1 cellular context compared by ENCODE assay signal in genomic region chr11:113555071-113555739, GRCh38.
TF ChIP-seq lines count a peak whose summit lies in the region.

No MANE protein-coding gene starts in this region.

TF ChIP-seq in K562, 482 proteins besides CTCF, POLR2A, EP300 and RAD21 (continued from another document):
- TF ChIP-seq, protein P1, sequence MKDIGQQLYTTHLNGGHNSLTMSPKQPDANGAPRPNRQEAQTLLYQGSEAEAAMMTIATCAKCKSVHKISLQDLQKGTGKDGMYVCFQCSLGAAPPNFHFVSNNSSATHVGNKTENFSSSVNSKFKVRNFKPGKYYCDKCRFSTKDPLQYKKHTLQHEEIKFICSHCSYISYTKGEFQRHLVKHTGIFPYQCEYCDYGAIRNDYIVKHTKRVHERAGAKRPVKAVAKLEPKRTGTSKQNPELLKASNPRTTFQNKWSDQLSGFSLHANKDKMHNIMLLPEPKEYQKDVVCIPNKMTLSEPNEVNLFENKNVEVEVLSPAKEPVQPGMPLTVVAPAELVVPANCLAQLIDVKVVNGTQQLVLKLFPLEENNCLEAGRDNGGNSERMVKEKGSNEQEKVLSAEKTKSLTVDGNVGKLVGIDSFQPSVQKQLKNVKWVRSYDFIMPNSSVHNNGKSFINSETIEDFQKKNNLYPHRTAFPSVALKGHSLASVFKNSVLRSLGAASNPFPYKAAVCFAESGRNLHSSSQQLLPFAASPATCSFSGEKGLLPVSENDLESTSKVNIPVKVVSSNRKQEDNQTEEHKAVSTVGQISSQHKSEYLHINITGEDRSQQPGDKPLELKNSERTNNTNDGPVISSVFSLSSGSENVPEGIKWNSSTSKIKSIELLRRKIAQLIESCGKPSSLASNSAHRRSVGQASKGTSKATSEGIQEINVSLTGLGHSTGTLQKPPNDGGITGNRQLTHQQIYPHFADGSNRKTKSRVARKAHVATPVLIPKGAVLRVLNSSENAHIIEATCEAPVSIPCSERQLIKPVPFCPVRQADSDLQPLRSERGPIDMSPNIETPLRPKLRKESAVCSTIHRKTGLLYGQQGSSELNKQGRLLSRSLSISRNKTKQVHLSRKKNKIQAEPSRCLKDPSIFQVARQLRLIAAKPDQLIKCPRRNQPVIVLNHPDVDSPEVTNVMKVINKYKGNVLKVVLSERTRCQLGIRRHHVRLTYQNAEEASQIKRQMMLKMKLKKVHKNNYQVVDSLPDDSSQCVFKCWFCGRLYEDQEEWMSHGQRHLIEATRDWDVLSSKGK (CRISPR knock-in tag; IDR thresholded peaks at IDR 0.05): no peak
- TF ChIP-seq ZBTB8A (IDR thresholded peaks at IDR 0.05; ENCODE audit: partially characterized antibody) (no peak), NEUROD1 (IDR thresholded peaks at IDR 0.05; ENCODE audit: borderline replicate concordance, low read depth, low read length, partially characterized antibody) (no peak), NFE2L1 (tag; IDR thresholded peaks at IDR 0.05; ENCODE audit: borderline replicate concordance, low read depth) (no peak)
